8 cellular contexts compared by ENCODE assay signal in the genomic region with DNA sequence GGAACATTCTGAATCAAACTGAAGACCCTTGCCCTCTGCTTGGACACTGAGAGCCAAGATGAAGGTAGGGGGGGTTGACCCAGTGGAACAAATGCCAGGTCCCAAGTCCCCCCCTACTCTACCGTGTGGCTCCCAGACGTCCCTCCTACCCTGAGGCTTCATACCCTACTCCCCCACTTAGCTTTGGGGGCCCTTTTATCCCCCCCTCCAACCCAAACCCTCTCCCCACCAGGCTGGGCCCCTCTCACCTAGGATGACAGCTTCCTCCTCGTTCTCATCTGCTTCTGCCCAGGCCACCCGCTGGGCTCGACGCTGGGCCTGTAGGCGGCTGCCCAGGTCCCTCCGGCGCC. TPM values are rescaled to one million over a fixed set of nuclear protein-coding genes. Genes with fewer than 3 reads are reported as not detected.
A peak's percentile ranks its signal among the peaks of the same experiment; 100 is the strongest.
DNase-seq lines count a peak whose midpoint lies in the region; ATAC-seq and TF ChIP-seq lines count a peak whose summit lies in the region.

No MANE protein-coding gene starts in this region.

- no peak for TF ChIP-seq CTCF in AG10803 (conservative IDR thresholded peaks at IDR 0.05; ENCODE audit: low read length)
- no peak for TF ChIP-seq CTCF in KMS-11 (conservative IDR thresholded peaks at IDR 0.05; ENCODE audit: low read depth, low read length)

- no peaks in the 10 kb centered on the region for H3K27me3 Mint-ChIP-seq in central memory CD8-positive, alpha-beta T cell
- no peaks in the 10 kb centered on the region for H3K27me3 Mint-ChIP-seq in naive thymus-derived CD4-positive, alpha-beta T cell

- no peak overlapping the region for H3K9ac ChIP-seq in KMS-11

- peaks cover 7% of the 10 kb centered on the region; the same call in 1 of the 2 replicates for H3K79me2 ChIP-seq in KMS-11 (ENCODE audit: insufficient read depth, low read depth)

- H3K4me2 ChIP-seq in KMS-11: peak overlapping the region; percentile 83

- no peak overlapping the region for H2AFZ ChIP-seq in KMS-11 (ENCODE audit: low read depth)

- POLR2A ChIA-PET in naive thymus-derived CD4-positive, alpha-beta T cell (lab: Charles Lee): interaction anchor here (1.3 to 1.5 kb wide), 5 partner anchors 8 to 81 kb away, joined by 3 to 7 read pairs (median 5); no protein-coding TSS in a partner anchor

- no peak overlapping the region for H3K27ac ChIP-seq in KMS-11
- H3K27ac ChIP-seq in naive thymus-derived CD4-positive, alpha-beta T cell (ENCODE audit: low read depth, low read length): peak overlapping the region; percentile 91

- CTCF ChIA-PET in naive thymus-derived CD4-positive, alpha-beta T cell (lab: Charles Lee): interaction anchor here (0.9 to 1.7 kb wide), 3 partner anchors 13 to 114 kb away, joined by 3 to 6 read pairs (median 4); no protein-coding TSS in a partner anchor

- DNase-seq in AG10803 (ENCODE audit: low read depth) (no peak), SKM-1 (lab: John Stamatoyannopoulos, UW; ENCODE audit: unreplicated experiment) (no peak), mesenteric fat pad (ENCODE audit: low spot score) (no peak)
- no peak for DNase-seq in central memory CD8-positive, alpha-beta T cell (ENCODE audit: low spot score in 2 of 2)
- DNase-seq in naive thymus-derived CD4-positive, alpha-beta T cell: no peak

- no peaks in the 10 kb centered on the region for H4K20me1 ChIP-seq in KMS-11 (ENCODE audit: insufficient read depth)

- H3K36me3 Mint-ChIP-seq in central memory CD8-positive, alpha-beta T cell (ENCODE audit: insufficient read depth): peaks cover 38% of the 10 kb centered on the region
- peaks cover 0 to 22% (median 17%) of the 10 kb centered on the region in 5 donors for H3K36me3 Mint-ChIP-seq in naive thymus-derived CD4-positive, alpha-beta T cell

- peaks cover 3% of the 10 kb centered on the region for H3K4me1 ChIP-seq in KMS-11 (ENCODE audit: low read depth, poor library complexity, severe bottlenecking)
- H3K4me1 ChIP-seq in naive thymus-derived CD4-positive, alpha-beta T cell (ENCODE audit: control insufficient read depth in 2 of 2, insufficient read depth in 2 of 2, low read length in 2 of 2): peaks cover 12 to 13% of the 10 kb centered on the region in 2 donors

- H3K9me3 ChIP-seq in naive thymus-derived CD4-positive, alpha-beta T cell (ENCODE audit: control insufficient read depth in 2 of 3, low read length in 3 of 3): no peaks in the 10 kb centered on the region

- no peak for ATAC-seq in central memory CD8-positive, alpha-beta T cell (replicated peaks; ENCODE audit: extremely low read depth, poor library complexity, severe bottlenecking)
- ATAC-seq in naive thymus-derived CD4-positive, alpha-beta T cell: no peak
- no peak for ATAC-seq in GM18868 (IDR thresholded peaks at IDR 0.05; ENCODE audit: unreplicated experiment)
- ATAC-seq in HG03565 (IDR thresholded peaks at IDR 0.05; ENCODE audit: unreplicated experiment): no peak

- intact Hi-C loops in naive thymus-derived CD4-positive, alpha-beta T cell (cut with micrococcal nuclease): loop anchor here (5.0 to 10.0 kb wide), 3 partner anchors 202 to 272 kb away; partner anchors contain the start of genes DNAAF9 (in 2 of the 2) and ATRN (in 1 of the 2)

- H3K36me3 ChIP-seq in KMS-11 (ENCODE audit: insufficient read depth): no peaks in the 10 kb centered on the region
- peaks cover 0 to 37% (median 7%) of the 10 kb centered on the region in 3 experiments for H3K36me3 ChIP-seq in naive thymus-derived CD4-positive, alpha-beta T cell (ENCODE audit: control insufficient read depth in 2 of 3, insufficient read depth in 3 of 3, low read length in 3 of 3)

- H3K4me1 Mint-ChIP-seq in central memory CD8-positive, alpha-beta T cell: peaks cover 11% of the 10 kb centered on the region
- peaks cover 12 to 21% (median 15%) of the 10 kb centered on the region in 7 donors for H3K4me1 Mint-ChIP-seq in naive thymus-derived CD4-positive, alpha-beta T cell

- no peaks in the 10 kb centered on the region for H3K27me3 ChIP-seq in KMS-11 (ENCODE audit: insufficient read depth, low read depth)
- H3K27me3 ChIP-seq in naive thymus-derived CD4-positive, alpha-beta T cell (ENCODE audit: control insufficient read depth in 2 of 2, insufficient read depth in 2 of 2, low read length in 2 of 2): no peaks in the 10 kb centered on the region

- H3K27ac Mint-ChIP-seq in central memory CD8-positive, alpha-beta T cell (ENCODE audit: low read depth): peak overlapping the region; percentile 99
- H3K27ac Mint-ChIP-seq in naive thymus-derived CD4-positive, alpha-beta T cell: peak overlapping the region in 3 of 9 donors; percentile 21 to 98 (median 61)

- no peaks in the 10 kb centered on the region for H3K9me3 Mint-ChIP-seq in central memory CD8-positive, alpha-beta T cell
- no peaks in the 10 kb centered on the region for H3K9me3 Mint-ChIP-seq in naive thymus-derived CD4-positive, alpha-beta T cell

- H3K4me3 Mint-ChIP-seq in central memory CD8-positive, alpha-beta T cell: peak overlapping the region; percentile 98
- H3K4me3 Mint-ChIP-seq in naive thymus-derived CD4-positive, alpha-beta T cell: peak overlapping the region in 7 of 10 donors; percentile 9 to 97 (median 36)

- H3K4me3 ChIP-seq in AG10803 (ENCODE audit: low read length) (peak overlapping the region; percentile 89), KMS-11 (IDR thresholded peaks at IDR 0.05; ENCODE audit: insufficient read depth, low read depth, low read length) (no peak overlapping the region)
- peak overlapping the region; percentile 99 for H3K4me3 ChIP-seq in naive thymus-derived CD4-positive, alpha-beta T cell (ENCODE audit: low read length)

RNA-seq across cellular contexts. Expression of gene DDRGK1, which starts 1.5 kb away (rescaled TPM):
- 10 to 100 TPM; 39.4 to 60.3 (median 46.6) TPM for total RNA-seq in naive thymus-derived CD4-positive, alpha-beta T cell
- 10 to 100 TPM; 40.6 to 58.0 TPM for polyA plus RNA-seq in naive thymus-derived CD4-positive, alpha-beta T cell
- 59.3 TPM for total RNA-seq in mesenteric fat pad

RNA-seq across cellular contexts. Expression of gene ITPA, which starts 6.4 kb away (rescaled TPM):
- 10 to 100 TPM; 37.7 to 71.2 (median 43.5) TPM for total RNA-seq in naive thymus-derived CD4-positive, alpha-beta T cell
- 10 to 100 TPM; 50.1 to 62.3 TPM for polyA plus RNA-seq in naive thymus-derived CD4-positive, alpha-beta T cell
- 38.0 TPM for total RNA-seq in mesenteric fat pad

RNA-seq across cellular contexts. Expression of gene LZTS3, which starts 29.6 kb away (rescaled TPM):
- total RNA-seq in naive thymus-derived CD4-positive, alpha-beta T cell: 10 to 100 TPM in 4 of 5 experiments, under 1 TPM in 1; 0.73 to 34.6 (median 22.0) TPM
- 1 to 10 TPM; 4.4 to 4.8 TPM for polyA plus RNA-seq in naive thymus-derived CD4-positive, alpha-beta T cell
- 6.2 TPM for total RNA-seq in mesenteric fat pad

RNA-seq across cellular contexts. Expression of gene SLC4A11, which starts 36.0 kb away (rescaled TPM):
- total RNA-seq in naive thymus-derived CD4-positive, alpha-beta T cell: 1 to 10 TPM in 2 of 5 experiments, under 1 TPM in 2, not detected in 1; 0.19 to 1.5 (median 0.93) TPM
- not detected for polyA plus RNA-seq in naive thymus-derived CD4-positive, alpha-beta T cell
- 1.2 TPM for total RNA-seq in mesenteric fat pad

RNA-seq across cellular contexts. Expression of gene FASTKD5, which starts 43.3 kb away (rescaled TPM):
- 10 to 100 TPM; 24.5 to 41.9 (median 30.6) TPM for total RNA-seq in naive thymus-derived CD4-positive, alpha-beta T cell
- 10 to 100 TPM; 21.2 to 26.3 TPM for polyA plus RNA-seq in naive thymus-derived CD4-positive, alpha-beta T cell
- total RNA-seq in mesenteric fat pad: 15.4 TPM
